In the genomic region with DNA sequence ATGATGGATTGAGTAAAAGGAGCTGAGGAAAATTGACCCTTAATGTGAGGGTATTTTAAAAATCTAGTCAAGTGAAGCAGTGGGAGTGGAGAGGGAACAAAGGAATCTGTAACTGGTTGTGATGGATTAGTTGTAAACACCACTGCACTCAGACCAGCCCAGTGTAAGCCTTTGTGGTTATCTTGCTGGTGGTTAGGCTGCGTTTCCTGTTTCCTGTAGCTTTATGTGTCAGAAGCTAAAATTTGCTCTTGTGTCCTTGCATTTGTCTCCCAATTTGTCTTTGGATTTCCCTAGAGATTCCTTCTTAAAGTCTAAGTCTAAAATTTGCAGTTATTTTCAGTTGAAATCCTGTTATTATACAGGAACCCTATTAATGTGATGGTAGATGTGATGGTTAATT, we compare ENCODE assay signal across 1 cellular context.
TF ChIP-seq lines count a peak whose summit lies in the region.

No MANE protein-coding gene starts in this region.

TF ChIP-seq in HepG2, 621 proteins besides CTCF, POLR2A, EP300 and RAD21:
- TF ChIP-seq, protein P1, sequence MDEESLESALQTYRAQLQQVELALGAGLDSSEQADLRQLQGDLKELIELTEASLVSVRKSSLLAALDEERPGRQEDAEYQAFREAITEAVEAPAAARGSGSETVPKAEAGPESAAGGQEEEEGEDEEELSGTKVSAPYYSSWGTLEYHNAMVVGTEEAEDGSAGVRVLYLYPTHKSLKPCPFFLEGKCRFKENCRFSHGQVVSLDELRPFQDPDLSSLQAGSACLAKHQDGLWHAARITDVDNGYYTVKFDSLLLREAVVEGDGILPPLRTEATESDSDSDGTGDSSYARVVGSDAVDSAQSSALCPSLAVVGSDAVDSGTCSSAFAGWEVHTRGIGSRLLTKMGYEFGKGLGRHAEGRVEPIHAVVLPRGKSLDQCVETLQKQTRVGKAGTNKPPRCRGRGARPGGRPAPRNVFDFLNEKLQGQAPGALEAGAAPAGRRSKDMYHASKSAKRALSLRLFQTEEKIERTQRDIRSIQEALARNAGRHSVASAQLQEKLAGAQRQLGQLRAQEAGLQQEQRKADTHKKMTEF (CRISPR knock-in tag; IDR thresholded peaks at IDR 0.05), result no peak
- TF ChIP-seq, protein P2, sequence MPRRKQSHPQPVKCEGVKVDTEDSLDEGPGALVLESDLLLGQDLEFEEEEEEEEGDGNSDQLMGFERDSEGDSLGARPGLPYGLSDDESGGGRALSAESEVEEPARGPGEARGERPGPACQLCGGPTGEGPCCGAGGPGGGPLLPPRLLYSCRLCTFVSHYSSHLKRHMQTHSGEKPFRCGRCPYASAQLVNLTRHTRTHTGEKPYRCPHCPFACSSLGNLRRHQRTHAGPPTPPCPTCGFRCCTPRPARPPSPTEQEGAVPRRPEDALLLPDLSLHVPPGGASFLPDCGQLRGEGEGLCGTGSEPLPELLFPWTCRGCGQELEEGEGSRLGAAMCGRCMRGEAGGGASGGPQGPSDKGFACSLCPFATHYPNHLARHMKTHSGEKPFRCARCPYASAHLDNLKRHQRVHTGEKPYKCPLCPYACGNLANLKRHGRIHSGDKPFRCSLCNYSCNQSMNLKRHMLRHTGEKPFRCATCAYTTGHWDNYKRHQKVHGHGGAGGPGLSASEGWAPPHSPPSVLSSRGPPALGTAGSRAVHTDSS (CRISPR knock-in tag; conservative IDR thresholded peaks at IDR 0.05), result no peak
- TF ChIP-seq HDAC1 (CRISPR knock-in tag; IDR thresholded peaks at IDR 0.05) (no peak), ZNF629 (CRISPR knock-in tag; conservative IDR thresholded peaks at IDR 0.05) (no peak), DR1 (CRISPR knock-in tag; IDR thresholded peaks at IDR 0.05) (no peak), ZNF552 (CRISPR knock-in tag; IDR thresholded peaks at IDR 0.05; ENCODE audit: borderline replicate concordance) (no peak), ZC3H13 (CRISPR knock-in tag; IDR thresholded peaks at IDR 0.05) (no peak), GZF1 (CRISPR knock-in tag; IDR thresholded peaks at IDR 0.05) (no peak), ZNF296 (CRISPR knock-in tag; conservative IDR thresholded peaks at IDR 0.05) (no peak), ZNF563 (CRISPR knock-in tag; IDR thresholded peaks at IDR 0.05) (no peak), ETV5 (CRISPR knock-in tag; IDR thresholded peaks at IDR 0.05; ENCODE audit: borderline replicate concordance) (no peak), ZNF761 (CRISPR knock-in tag; conservative IDR thresholded peaks at IDR 0.05) (no peak), HCFC1 (IDR thresholded peaks at IDR 0.05; ENCODE audit: low read depth, low read length) (no peak)
- TF ChIP-seq, protein P3, sequence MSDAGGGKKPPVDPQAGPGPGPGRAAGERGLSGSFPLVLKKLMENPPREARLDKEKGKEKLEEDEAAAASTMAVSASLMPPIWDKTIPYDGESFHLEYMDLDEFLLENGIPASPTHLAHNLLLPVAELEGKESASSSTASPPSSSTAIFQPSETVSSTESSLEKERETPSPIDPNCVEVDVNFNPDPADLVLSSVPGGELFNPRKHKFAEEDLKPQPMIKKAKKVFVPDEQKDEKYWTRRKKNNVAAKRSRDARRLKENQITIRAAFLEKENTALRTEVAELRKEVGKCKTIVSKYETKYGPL (CRISPR knock-in tag; IDR thresholded peaks at IDR 0.05), result no peak
- TF ChIP-seq, protein P4, sequence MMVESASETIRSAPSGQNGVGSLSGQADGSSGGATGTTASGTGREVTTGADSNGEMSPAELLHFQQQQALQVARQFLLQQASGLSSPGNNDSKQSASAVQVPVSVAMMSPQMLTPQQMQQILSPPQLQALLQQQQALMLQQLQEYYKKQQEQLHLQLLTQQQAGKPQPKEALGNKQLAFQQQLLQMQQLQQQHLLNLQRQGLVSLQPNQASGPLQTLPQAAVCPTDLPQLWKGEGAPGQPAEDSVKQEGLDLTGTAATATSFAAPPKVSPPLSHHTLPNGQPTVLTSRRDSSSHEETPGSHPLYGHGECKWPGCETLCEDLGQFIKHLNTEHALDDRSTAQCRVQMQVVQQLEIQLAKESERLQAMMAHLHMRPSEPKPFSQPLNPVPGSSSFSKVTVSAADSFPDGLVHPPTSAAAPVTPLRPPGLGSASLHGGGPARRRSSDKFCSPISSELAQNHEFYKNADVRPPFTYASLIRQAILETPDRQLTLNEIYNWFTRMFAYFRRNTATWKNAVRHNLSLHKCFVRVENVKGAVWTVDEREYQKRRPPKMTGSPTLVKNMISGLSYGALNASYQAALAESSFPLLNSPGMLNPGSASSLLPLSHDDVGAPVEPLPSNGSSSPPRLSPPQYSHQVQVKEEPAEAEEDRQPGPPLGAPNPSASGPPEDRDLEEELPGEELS (CRISPR knock-in tag; IDR thresholded peaks at IDR 0.05), result no peak
TF ChIP-seq in HepG2: peak in this region for 0.
